8 cellular contexts compared by ENCODE assay signal in genomic region chr1:145535461-145535860, GRCh38.
A peak's percentile ranks its signal among the peaks of the same experiment; 100 is the strongest.
DNase-seq lines count a peak whose midpoint lies in the region; FAIRE-seq and TF ChIP-seq lines count a peak whose summit lies in the region.
"Not testable (repeated sequence)": the region's sequence is repeated elsewhere in the genome, so short reads cannot be mapped to it uniquely, and the experiment has no call there.

No MANE protein-coding gene starts in this region.

- peaks cover 16% of the 10 kb centered on the region for H3K4me1 ChIP-seq in SJSA1 (replicated peaks)

- H3K27ac ChIP-seq in SJSA1 = not testable (repeated sequence)

- H3K9me3 ChIP-seq in MG63; SJSA1 (replicated peaks): not testable (repeated sequence)

- TF ChIP-seq CTCF in AG09309 (IDR thresholded peaks at IDR 0.05; ENCODE audit: control insufficient read depth, insufficient read depth, low read depth, low read length, missing control alignments); bronchial epithelial cell (IDR thresholded peaks at IDR 0.05; ENCODE audit: insufficient read depth, low read length, severe bottlenecking); foreskin fibroblast (IDR thresholded peaks at IDR 0.05; ENCODE audit: low read depth, low read length): not testable (repeated sequence)

- peak; percentile 38 for DNase-seq in AG09309 (ENCODE audit: low read depth)
- peak; percentile 34 for DNase-seq in GM04504 (ENCODE audit: low read depth)
- DNase-seq in MG63 = peak; percentile 14
- peak; percentile 69 to 80 for DNase-seq in SJSA1 (ENCODE audit: low read depth in 1 of 2, low spot score in 2 of 2)
- peak; percentile 26 for DNase-seq in bronchial epithelial cell (ENCODE audit: low read depth)
- DNase-seq in foreskin fibroblast = peak; percentile 57 to 75
- DNase-seq in kidney tubule cell (ENCODE audit: low spot score) = peak; percentile 86
- DNase-seq in skeletal muscle cell (ENCODE audit: low read depth) = peak; percentile 58

- H3K4me3 ChIP-seq in AG09309 (ENCODE audit: control insufficient read depth, low read depth, low read length); MG63; SJSA1; bronchial epithelial cell (ENCODE audit: low read depth, low read length); foreskin fibroblast (ENCODE audit: low read depth in 1 of 2, low read length in 2 of 2); skeletal muscle cell (ENCODE audit: low read depth, low read length): not testable (repeated sequence)

- H3K27me3 ChIP-seq in MG63; SJSA1 (replicated peaks); bronchial epithelial cell (ENCODE audit: control insufficient read depth, insufficient read depth, low read length): not testable (repeated sequence)

- not testable (repeated sequence) for H3K36me3 ChIP-seq in MG63; SJSA1; bronchial epithelial cell (ENCODE audit: control insufficient read depth, insufficient read depth, low read length)

- not testable (repeated sequence) for FAIRE-seq in bronchial epithelial cell (lab: Jason Lieb, UNC)

Comparison
In these comparisons a context has a peak if more than half of its experiments do, and no peak if none do; other contexts are left out.
1. DNase-seq: peak in every context shown above with its lines; median percentile 86 in kidney tubule cell; 74 in SJSA1; 66 in foreskin fibroblast; 58 in skeletal muscle cell; 38 in AG09309; 34 in GM04504; 26 in bronchial epithelial cell; 14 in MG63.